In the genomic region with DNA sequence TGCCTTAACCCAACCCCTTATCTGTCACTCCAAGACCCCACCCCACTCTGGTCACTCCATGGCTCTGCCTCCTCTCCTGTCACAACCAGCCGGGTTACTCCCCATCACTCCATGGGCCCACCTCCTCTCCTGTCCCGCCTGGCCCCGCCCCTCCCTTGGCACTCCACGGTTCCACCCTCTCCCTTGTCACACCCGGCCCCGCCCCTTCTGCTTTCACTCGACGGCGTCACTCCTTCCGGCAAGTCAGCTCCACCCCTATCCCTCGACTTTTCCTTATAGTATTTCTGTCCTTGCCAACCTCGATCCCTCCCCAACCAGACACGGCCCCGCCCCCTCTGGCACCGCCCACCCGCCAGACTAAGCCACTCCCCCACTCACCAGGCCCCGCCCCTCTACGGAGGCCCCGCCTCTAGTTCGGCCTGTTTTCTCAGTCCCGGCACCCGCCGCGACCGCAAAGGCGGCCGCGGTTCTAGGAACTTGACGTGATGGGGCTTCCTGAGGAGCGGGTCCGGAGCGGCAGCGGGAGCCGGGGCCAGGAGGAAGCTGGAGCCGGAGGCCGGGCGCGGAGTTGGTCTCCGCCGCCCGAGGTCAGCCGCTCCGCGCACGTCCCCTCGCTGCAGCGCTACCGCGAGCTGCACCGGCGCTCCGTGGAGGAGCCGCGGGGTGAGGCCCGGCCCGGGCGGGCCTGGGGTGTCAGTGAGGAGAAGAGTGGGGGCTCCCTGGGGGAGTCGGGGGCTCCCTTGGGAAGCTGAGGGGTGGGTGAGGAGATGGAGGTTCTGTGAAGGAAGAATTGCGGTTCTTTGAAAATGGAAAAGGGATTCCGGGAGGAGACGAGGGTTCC, we compare ENCODE assay signal across 8 cellular contexts. TPM values are rescaled to one million over a fixed set of nuclear protein-coding genes. Genes with fewer than 3 reads are reported as not detected.
DNase-seq lines count a peak whose midpoint lies in the region; ATAC-seq and TF ChIP-seq lines count a peak whose summit lies in the region.

A gene with protein sequence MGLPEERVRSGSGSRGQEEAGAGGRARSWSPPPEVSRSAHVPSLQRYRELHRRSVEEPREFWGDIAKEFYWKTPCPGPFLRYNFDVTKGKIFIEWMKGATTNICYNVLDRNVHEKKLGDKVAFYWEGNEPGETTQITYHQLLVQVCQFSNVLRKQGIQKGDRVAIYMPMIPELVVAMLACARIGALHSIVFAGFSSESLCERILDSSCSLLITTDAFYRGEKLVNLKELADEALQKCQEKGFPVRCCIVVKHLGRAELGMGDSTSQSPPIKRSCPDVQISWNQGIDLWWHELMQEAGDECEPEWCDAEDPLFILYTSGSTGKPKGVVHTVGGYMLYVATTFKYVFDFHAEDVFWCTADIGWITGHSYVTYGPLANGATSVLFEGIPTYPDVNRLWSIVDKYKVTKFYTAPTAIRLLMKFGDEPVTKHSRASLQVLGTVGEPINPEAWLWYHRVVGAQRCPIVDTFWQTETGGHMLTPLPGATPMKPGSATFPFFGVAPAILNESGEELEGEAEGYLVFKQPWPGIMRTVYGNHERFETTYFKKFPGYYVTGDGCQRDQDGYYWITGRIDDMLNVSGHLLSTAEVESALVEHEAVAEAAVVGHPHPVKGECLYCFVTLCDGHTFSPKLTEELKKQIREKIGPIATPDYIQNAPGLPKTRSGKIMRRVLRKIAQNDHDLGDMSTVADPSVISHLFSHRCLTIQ (plus strand): TSS at position 452 of the 841 bp plus-strand sequence. CDS start 34 bp downstream, at position 486.

- ATAC-seq in HG02623 (IDR thresholded peaks at IDR 0.05; ENCODE audit: unreplicated experiment), result peak; percentile 55

- H3K9me3 ChIP-seq in adipocyte (ENCODE audit: control insufficient read depth, low read length), result no peaks in the 10 kb centered on the region
- no peaks in the 10 kb centered on the region for H3K9me3 ChIP-seq in cardiac muscle cell (ENCODE audit: low read depth)
- no peaks in the 10 kb centered on the region for H3K9me3 ChIP-seq in parathyroid adenoma (ENCODE audit: control insufficient read depth, low read length)
- no peaks in the 10 kb centered on the region for H3K9me3 ChIP-seq in tibial artery

- H3K27me3 ChIP-seq in GM06990 (replicated peaks; ENCODE audit: control insufficient read depth, insufficient read depth, low read length) (no peaks in the 10 kb centered on the region; the same call in 1 of the 2 replicates), adipocyte (replicated peaks; ENCODE audit: control insufficient read depth, insufficient read depth, low read length) (no peaks in the 10 kb centered on the region), cardiac muscle cell (no peaks in the 10 kb centered on the region), parathyroid adenoma (ENCODE audit: control insufficient read depth, insufficient read depth, low read length) (no peaks in the 10 kb centered on the region), tibial artery (no peaks in the 10 kb centered on the region)

- TF ChIP-seq CTCF in GM06990 (IDR thresholded peaks at IDR 0.05; ENCODE audit: insufficient read depth, low read length, poor library complexity, severe bottlenecking) (no peak), cardiac muscle cell (IDR thresholded peaks at IDR 0.05; ENCODE audit: low read depth, low read length) (peak; percentile 2), parathyroid adenoma (IDR thresholded peaks at IDR 0.05) (no peak), tibial artery (IDR thresholded peaks at IDR 0.05) (peak in 1 of 2 experiments; percentile 6)

- H3K27ac ChIP-seq in cardiac muscle cell (peak within 1 kb of the TSS; percentile 76), parathyroid adenoma (peak within 1 kb of the TSS; percentile 76), tibial artery (peak within 1 kb of the TSS; percentile 84 to 86)

- no peaks in the 10 kb centered on the region for H3K36me3 ChIP-seq in GM06990 (ENCODE audit: control insufficient read depth, insufficient read depth, low read length)
- H3K36me3 ChIP-seq in adipocyte (ENCODE audit: control insufficient read depth, insufficient read depth, low read length, severe bottlenecking), result peaks cover 4% of the 10 kb centered on the region
- H3K36me3 ChIP-seq in cardiac muscle cell, result no peaks in the 10 kb centered on the region
- H3K36me3 ChIP-seq in parathyroid adenoma (ENCODE audit: control insufficient read depth, insufficient read depth, low read length), result no peaks in the 10 kb centered on the region
- H3K36me3 ChIP-seq in tibial artery, result no peaks in the 10 kb centered on the region

- H3K4me1 ChIP-seq in adipocyte (ENCODE audit: control insufficient read depth, insufficient read depth, low read length) (peaks cover 33% of the 10 kb centered on the region), cardiac muscle cell (ENCODE audit: low read depth) (peaks cover 3% of the 10 kb centered on the region), parathyroid adenoma (peaks cover 23% of the 10 kb centered on the region), tibial artery (peaks cover 0 to 57% (median 33%) of the 10 kb centered on the region in 4 donors)

- H2AFZ ChIP-seq in parathyroid adenoma, result peak within 1 kb of the TSS; percentile 81

- H3K4me2 ChIP-seq in parathyroid adenoma (ENCODE audit: low read length), result peak within 1 kb of the TSS; percentile 99

- peaks cover 2% of the 10 kb centered on the region for H3K79me2 ChIP-seq in parathyroid adenoma

- H3K9ac ChIP-seq in adipocyte (ENCODE audit: low read length) (peak within 1 kb of the TSS; percentile 97), parathyroid adenoma (peak within 1 kb of the TSS; percentile 24)

- DNase-seq in GM06990 (ENCODE audit: extremely low read depth, insufficient read length) (peak; percentile 89), NCI-H1417 (lab: John Stamatoyannopoulos, UW) (peak; percentile 95 to 98 (median 95)), T follicular helper cell (ENCODE audit: low read depth) (peak; percentile 90), adipocyte (ENCODE audit: low read depth) (peak; percentile 99), cardiac muscle cell (ENCODE audit: low read depth in 1 of 2, low spot score in 1 of 2) (peak; percentile 99), tibial artery (peak; percentile 100)

- H3K4me3 ChIP-seq in GM06990 (replicated peaks; ENCODE audit: low read depth, low read length) (peak within 1 kb of the TSS; percentile 74), adipocyte (ENCODE audit: low read length) (peak within 1 kb of the TSS; percentile 99), cardiac muscle cell (peak within 1 kb of the TSS; percentile 87), parathyroid adenoma (ENCODE audit: low read depth, low read length) (peak within 1 kb of the TSS; percentile 90), tibial artery (peak within 1 kb of the TSS; percentile 78 to 80)

- intact Hi-C loops in tibial artery (cut with DNase I; ENCODE audit: low total_unique reads), result no loop called here

RNA-seq across cellular contexts. Expression of the gene that starts here (rescaled TPM):
- total RNA-seq in cardiac muscle cell, result 79.6 and 145 TPM in 2 replicates
- 93.8 and 105 TPM in 2 replicates for polyA plus RNA-seq in cardiac muscle cell

Comparison
In these comparisons a context has a peak if more than half of its experiments do, and no peak if none do; other contexts are left out.
1. Peak in every context shown above with its lines: DNase-seq, ATAC-seq, H3K4me3 ChIP-seq and H3K27ac ChIP-seq.